ENCODE assay signal across 8 cellular contexts in genomic region chr15:68817304-68818087, GRCh38. TPM values are rescaled to one million over a fixed set of nuclear protein-coding genes. Genes with fewer than 3 reads are reported as not detected.
A peak's percentile ranks its signal among the peaks of the same experiment; 100 is the strongest.
DNase-seq lines count a peak whose midpoint lies in the region; ATAC-seq lines count a peak whose summit lies in the region.

No MANE protein-coding gene starts in this region.

- peak overlapping the region; percentile 95 for H4K91ac ChIP-seq in mesenchymal stem cell (ENCODE audit: low read length)

- H3K18ac ChIP-seq in mesenchymal stem cell (ENCODE audit: low read depth in 1 of 2, low read length in 2 of 2) = peak overlapping the region; percentile 88 to 100

- H3K4ac ChIP-seq in mesenchymal stem cell (ENCODE audit: low read depth in 1 of 2, low read length in 2 of 2) = peak overlapping the region; percentile 94 to 99

- ATAC-seq in HG02588 (IDR thresholded peaks at IDR 0.05; ENCODE audit: unreplicated experiment) (peak; percentile 17), HG02763 (IDR thresholded peaks at IDR 0.05; ENCODE audit: unreplicated experiment) (no peak)

- H3K9me3 ChIP-seq in mesenchymal stem cell (ENCODE audit: control insufficient read depth, low read length) = no peaks in the 10 kb centered on the region

- H4K8ac ChIP-seq in mesenchymal stem cell (ENCODE audit: low read length) = peak overlapping the region; percentile 97

- H3K9ac ChIP-seq in mesenchymal stem cell (ENCODE audit: low read length) = peak overlapping the region; percentile 96

- H2BK12ac ChIP-seq in mesenchymal stem cell (ENCODE audit: low read length in 2 of 2) = peak overlapping the region in 1 of 2 experiments; percentile 40

- peak overlapping the region; percentile 99 for H2BK120ac ChIP-seq in mesenchymal stem cell (ENCODE audit: low read depth, low read length)

- no peaks in the 10 kb centered on the region for H3K27me3 ChIP-seq in mesenchymal stem cell (ENCODE audit: control insufficient read depth in 1 of 2, insufficient read depth in 1 of 2, low read length in 2 of 2)

- under 1% methylated on average over 33 of the region's 64 CpGs for WGBS in mesenchymal stem cell

- H2BK5ac ChIP-seq in mesenchymal stem cell (ENCODE audit: low read depth, low read length, poor library complexity, severe bottlenecking) = peak overlapping the region; percentile 86

- no peaks in the 10 kb centered on the region for H3K36me3 ChIP-seq in mesenchymal stem cell (ENCODE audit: control insufficient read depth in 1 of 2, insufficient read depth in 2 of 2, low read depth in 1 of 2, low read length in 2 of 2)

- peak overlapping the region; percentile 10 to 83 for H3K23ac ChIP-seq in mesenchymal stem cell (ENCODE audit: low read length in 2 of 2)

- no peaks in the 10 kb centered on the region for H3K79me1 ChIP-seq in mesenchymal stem cell (replicated peaks; ENCODE audit: low read length, poor library complexity, severe bottlenecking)

- H3K4me3 ChIP-seq in mesenchymal stem cell (ENCODE audit: insufficient read depth in 1 of 2, low read depth in 1 of 2, low read length in 2 of 2) = peak overlapping the region; percentile 81 to 93

- DNase-seq in ELF-1 (ENCODE audit: low read depth, low spot score) (peak; percentile 64), NCI-H69 (lab: John Stamatoyannopoulos, UW) (peak; percentile 81), mesenchymal stem cell (peak; percentile 79)
- DNase-seq in activated CD8-positive, alpha-beta memory T cell treated with anti-CD3 and anti-CD28 coated beads for 1 hour (ENCODE audit: extremely low read depth in 1 of 2, low read depth in 1 of 2) = peak; percentile 39 to 51
- DNase-seq in effector CD8-positive, alpha-beta T cell (lab: John Stamatoyannopoulos, UW) = peak; percentile 70
- DNase-seq in stimulated activated CD8-positive, alpha-beta memory T cell treated with anti-CD3 and anti-CD28 coated beads, Interleukin-12 subunit alpha, Interleukin-12 subunit beta, amount 100 ng/mL, for 4 hours (ENCODE audit: low read depth) = peak; percentile 72

- peak overlapping the region in 1 of 2 experiments; percentile 68 for H3K14ac ChIP-seq in mesenchymal stem cell (ENCODE audit: low read length in 2 of 2)

- H2BK15ac ChIP-seq in mesenchymal stem cell (ENCODE audit: low read depth, poor library complexity, severe bottlenecking) = peak overlapping the region; percentile 85

- H3K4me2 ChIP-seq in mesenchymal stem cell (ENCODE audit: low read length, poor library complexity, severe bottlenecking) = peak overlapping the region; percentile 83

- peak overlapping the region; percentile 78 for H3K27ac ChIP-seq in mesenchymal stem cell (ENCODE audit: low read length, poor library complexity, severe bottlenecking)

- no peak overlapping the region for H2AFZ ChIP-seq in mesenchymal stem cell (ENCODE audit: low read depth, low read length)

- H3K4me1 ChIP-seq in mesenchymal stem cell (ENCODE audit: control insufficient read depth, insufficient read depth, low read depth, low read length) = peaks cover 3% of the 10 kb centered on the region

- H2AK5ac ChIP-seq in mesenchymal stem cell (ENCODE audit: low read length, severe bottlenecking) = no peak overlapping the region

RNA-seq across cellular contexts. Expression of gene ANP32A, which starts 3.2 kb away (rescaled TPM):
- 146 TPM for polyA plus RNA-seq in mesenchymal stem cell (2013, experiment 1 of 2)
- polyA plus RNA-seq in mesenchymal stem cell (2013, experiment 2 of 2) = 155 TPM
